ENCODE assay signal across 8 cellular contexts in genomic region chr15:62059108-62059817, GRCh38. TPM values are rescaled to one million over a fixed set of nuclear protein-coding genes. Genes with fewer than 3 reads are reported as not detected.
DNase-seq lines count a peak whose midpoint lies in the region; ATAC-seq and TF ChIP-seq lines count a peak whose summit lies in the region.

No MANE protein-coding gene starts in this region.

- H3K4me1 ChIP-seq in heart right ventricle, result peaks cover 0 to 48% (median 21%) of the 10 kb centered on the region in 9 donors

- no peaks in the 10 kb centered on the region for H3K9me3 ChIP-seq in heart right ventricle

- H3K27ac Mint-ChIP-seq in stimulated activated memory B cell treated with anti-CD40 and anti-IgM and Interleukin-4, amounts not matched to agents 10 μg/mL and 1 μg/mL and 100 μg/mL, for 72 hours, result peak overlapping the region; percentile 98

- H3K4me3 ChIP-seq in heart right ventricle, result peak overlapping the region; percentile 62 to 98 (median 89)
- H3K4me3 ChIP-seq in WI38 (ENCODE audit: low read depth, low read length), result peak overlapping the region; percentile 88
- H3K4me3 ChIP-seq in iPS-11a (ENCODE audit: low read depth, low read length), result peak overlapping the region; percentile 77

- CTCF ChIA-PET in GM10248 (lab: Yijun Ruan, JAX), result interaction anchor here (0.9 to 3.6 kb wide), 5 partner anchors 9 to 214 kb away, joined by 3 to 35 read pairs (median 3); no protein-coding TSS in a partner anchor

- no peak for ATAC-seq in heart right ventricle
- ATAC-seq in stimulated activated memory B cell treated with anti-CD40 and anti-IgM and Interleukin-4, amounts not matched to agents 10 μg/mL and 1 μg/mL and 100 μg/mL, for 72 hours, result no peak

- H3K27me3 Mint-ChIP-seq in stimulated activated memory B cell treated with anti-CD40 and anti-IgM and Interleukin-4, amounts not matched to agents 10 μg/mL and 1 μg/mL and 100 μg/mL, for 72 hours, result no peaks in the 10 kb centered on the region

- intact Hi-C loops in heart right ventricle (cut with DNase I), result no loop called here
- intact Hi-C loops in cardiac septum (cut with DNase I), result no loop called here

- no peaks in the 10 kb centered on the region for H3K9me3 Mint-ChIP-seq in stimulated activated memory B cell treated with anti-CD40 and anti-IgM and Interleukin-4, amounts not matched to agents 10 μg/mL and 1 μg/mL and 100 μg/mL, for 72 hours

- POLR2A ChIA-PET in GM10248 (lab: Yijun Ruan, JAX), result no interaction called here

- WGBS in heart right ventricle, 2 donors, result 6 to 12% methylated on average over 13 of the region's 13 CpGs

- H3K4me1 Mint-ChIP-seq in stimulated activated memory B cell treated with anti-CD40 and anti-IgM and Interleukin-4, amounts not matched to agents 10 μg/mL and 1 μg/mL and 100 μg/mL, for 72 hours, result peaks cover 50% of the 10 kb centered on the region

- peaks cover 10% of the 10 kb centered on the region for H3K36me3 Mint-ChIP-seq in stimulated activated memory B cell treated with anti-CD40 and anti-IgM and Interleukin-4, amounts not matched to agents 10 μg/mL and 1 μg/mL and 100 μg/mL, for 72 hours

- peak overlapping the region; percentile 66 to 96 (median 93) for H3K27ac ChIP-seq in heart right ventricle

- H3K27me3 ChIP-seq in heart right ventricle, result no peaks in the 10 kb centered on the region

- peak overlapping the region; percentile 95 for H3K4me3 Mint-ChIP-seq in stimulated activated memory B cell treated with anti-CD40 and anti-IgM and Interleukin-4, amounts not matched to agents 10 μg/mL and 1 μg/mL and 100 μg/mL, for 72 hours

- DNase-seq in heart right ventricle (no peak), cardiac septum (ENCODE audit: low spot score) (no peak), SKM-1 (lab: John Stamatoyannopoulos, UW; ENCODE audit: unreplicated experiment) (no peak), ureter (ENCODE audit: low spot score) (no peak), GM10248 (ENCODE audit: extremely low spot score) (no peak)

- TF ChIP-seq CTCF in heart right ventricle (IDR thresholded peaks at IDR 0.05), result peak in 1 of 9 donors; percentile 13
- TF ChIP-seq CTCF in WI38 (IDR thresholded peaks at IDR 0.05; ENCODE audit: low read depth, low read length), result peak; percentile 10; the same call in 1 of the 2 replicates
- TF ChIP-seq CTCF in GM10248 (IDR thresholded peaks at IDR 0.05; ENCODE audit: control extremely low read depth, extremely low read depth, low read depth, missing control alignments), result no peak

- H3K36me3 ChIP-seq in heart right ventricle, result peaks cover 0 to 3% (median 0%) of the 10 kb centered on the region in 9 donors

RNA-seq across cellular contexts. Expression of gene VPS13C, which starts 1.0 kb away (rescaled TPM):
- 10 to 100 TPM; 28.5 to 59.0 (median 43.4) TPM for total RNA-seq in heart right ventricle
- 10 to 100 TPM in 1 of 2 donors, 1 to 10 TPM in 1; 7.3 to 25.9 TPM for polyA plus RNA-seq in heart right ventricle
- 35.2 TPM for total RNA-seq in cardiac septum
- total RNA-seq in ureter, result 166 TPM

RNA-seq across cellular contexts. Expression of gene C2CD4A, which starts 7.5 kb away (rescaled TPM):
- under 1 TPM in 1 of 10 donors, not detected in 9; 0.25 TPM for total RNA-seq in heart right ventricle
- polyA plus RNA-seq in heart right ventricle, result under 1 TPM in 1 of 2 donors, not detected in 1; 0.01 TPM
- 0.05 TPM for total RNA-seq in cardiac septum
- total RNA-seq in ureter, result 0.49 TPM
